9 cellular contexts compared by ENCODE assay signal in the genomic region with DNA sequence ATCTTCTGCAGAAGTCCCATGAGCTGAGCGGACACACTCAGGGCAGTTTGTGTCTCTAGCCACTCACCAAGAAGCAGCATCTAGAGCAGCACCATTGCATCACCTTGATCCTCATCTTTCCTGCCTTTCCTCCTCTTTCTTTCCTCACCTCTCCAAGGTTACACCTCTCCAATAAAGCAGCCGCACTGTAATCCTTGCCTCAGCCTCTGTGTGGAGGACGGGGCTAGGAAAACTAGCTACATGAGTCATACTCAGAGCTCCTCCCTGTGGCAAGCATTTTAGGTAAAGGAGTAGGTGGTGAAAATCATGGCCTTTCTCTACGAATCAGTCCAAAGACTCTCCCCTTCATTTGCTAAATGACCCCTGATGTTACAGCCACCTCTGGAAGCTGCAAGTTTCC.
DNase-seq lines count a peak whose midpoint lies in the region; ATAC-seq, FAIRE-seq and TF ChIP-seq lines count a peak whose summit lies in the region.
"Had no signal": no experiment of that assay in that cellular context is flagged by ENCODE, and none has a peak within 500 bp of the region (broad histone marks: within the 10 kb centered on the region; RNA-seq: fewer than 3 reads in every experiment).

No MANE protein-coding gene starts in this region.

- DNase-seq in D721Med (ENCODE audit: insufficient read length, low spot score) (no peak), HuH-7 (ENCODE audit: low spot score) (peak; percentile 26), adipocyte (ENCODE audit: low read depth) (peak; percentile 14), left lobe of liver (ENCODE audit: low spot score) (no peak)

- H3K4me3 ChIP-seq in adipocyte (ENCODE audit: low read length), result no peak overlapping the region

- no peaks in the 10 kb centered on the region for H3K9me3 ChIP-seq in adipocyte (ENCODE audit: control insufficient read depth, low read length)

- H3K36me3 ChIP-seq in adipocyte (ENCODE audit: control insufficient read depth, insufficient read depth, low read length, severe bottlenecking), result no peaks in the 10 kb centered on the region

- ATAC-seq in left lobe of liver, result peak; percentile 78
- no peak for ATAC-seq in GM19467 (IDR thresholded peaks at IDR 0.05; ENCODE audit: unreplicated experiment)
- ATAC-seq in HG02623 (IDR thresholded peaks at IDR 0.05; ENCODE audit: unreplicated experiment), result no peak
- ATAC-seq in HG02759 (IDR thresholded peaks at IDR 0.05; ENCODE audit: unreplicated experiment), result no peak
- ATAC-seq in GM19397 (IDR thresholded peaks at IDR 0.05; ENCODE audit: unreplicated experiment), result no peak

- no peaks in the 10 kb centered on the region for H3K27me3 ChIP-seq in adipocyte (replicated peaks; ENCODE audit: control insufficient read depth, insufficient read depth, low read length)

- FAIRE-seq in D721Med (lab: Jason Lieb, UNC), result no peak
- FAIRE-seq: colon had no signal

- TF ChIP-seq CTCF in D721Med (IDR thresholded peaks at IDR 0.05; ENCODE audit: insufficient read depth, missing control alignments), result peak; percentile 39

- H3K9ac ChIP-seq in adipocyte (ENCODE audit: low read length), result no peak overlapping the region

- peaks cover 20% of the 10 kb centered on the region for H3K4me1 ChIP-seq in adipocyte (ENCODE audit: control insufficient read depth, insufficient read depth, low read length)

Comparison
In these comparisons a context has a peak if more than half of its experiments do, and no peak if none do; other contexts are left out.
1. DNase-seq: peak in HuH-7 (single experiment) and adipocyte (single experiment); none in D721Med (single experiment) and left lobe of liver (single experiment).